Comparison of ENCODE assay signal across 12 cellular contexts in genomic region chr2:157901325-157901724, GRCh38. TPM values are rescaled to one million over a fixed set of nuclear protein-coding genes. Genes with fewer than 3 reads are reported as not detected.
DNase-seq lines count a peak whose midpoint lies in the region; ATAC-seq and TF ChIP-seq lines count a peak whose summit lies in the region.
"Had no signal": no experiment of that assay in that cellular context is flagged by ENCODE, and none has a peak within 500 bp of the region (broad histone marks: within the 10 kb centered on the region; RNA-seq: fewer than 3 reads in every experiment).

No MANE protein-coding gene starts in this region.

- H3K9me2 ChIP-seq in MM.1S (replicated peaks; ENCODE audit: insufficient read depth, low read length): no peaks in the 10 kb centered on the region

- no peaks in the 10 kb centered on the region for H3K36me3 ChIP-seq in MM.1S (replicated peaks; ENCODE audit: insufficient read depth, low read length)

- no peak for ATAC-seq in HG03097 (IDR thresholded peaks at IDR 0.05; ENCODE audit: low FRiP score, unreplicated experiment)

- TF ChIP-seq CTCF in MM.1S (IDR thresholded peaks at IDR 0.05; ENCODE audit: low read length): peak; percentile 44
- TF ChIP-seq CTCF in cardiac fibroblast (IDR thresholded peaks at IDR 0.05; ENCODE audit: low read depth, low read length): peak; percentile 28
- peak; percentile 47 for TF ChIP-seq CTCF in retinal pigment epithelial cell (conservative IDR thresholded peaks at IDR 0.05; ENCODE audit: low read depth, low read length)

- peak overlapping the region; percentile 99 for H3K27ac Mint-ChIP-seq in activated naive CD4-positive, alpha-beta T cell treated with anti-CD3 and anti-CD28 coated beads for 36 hours

- no peaks in the 10 kb centered on the region for H3K27me3 Mint-ChIP-seq in activated naive CD4-positive, alpha-beta T cell treated with anti-CD3 and anti-CD28 coated beads for 36 hours (ENCODE audit: low read depth)

- peaks cover 54% of the 10 kb centered on the region for H3K4me1 Mint-ChIP-seq in activated naive CD4-positive, alpha-beta T cell treated with anti-CD3 and anti-CD28 coated beads for 36 hours (ENCODE audit: low read depth)

- H3K27ac ChIP-seq in MM.1S (ENCODE audit: low read length): no peak overlapping the region
- H3K27ac ChIP-seq: SK-N-MC had no signal

- DNase-seq in activated naive CD4-positive, alpha-beta T cell treated with anti-CD3 and anti-CD28 coated beads for 36 hours: peak; percentile 50
- DNase-seq in activated naive CD4-positive, alpha-beta T cell treated with anti-CD3 and anti-CD28 coated beads, Interleukin-2, amount 50 U/mL, for 16 hours: no peak
- DNase-seq in MM.1S (no peak), cardiac fibroblast (ENCODE audit: low read depth in 2 of 2) (no peak), retinal pigment epithelial cell (ENCODE audit: low read depth) (no peak), Ammon's horn (ENCODE audit: low spot score) (no peak), RPMI8226 (no peak)
- DNase-seq: C1 segment of cervical spinal cord, cerebellar nuclear complex, glutamatergic neuron had no signal

- H3K27me3 ChIP-seq in MM.1S (replicated peaks; ENCODE audit: insufficient read depth, low read length): no peaks in the 10 kb centered on the region

- no peaks in the 10 kb centered on the region for H3K79me2 ChIP-seq in MM.1S (ENCODE audit: low read length)

- H3K4me3 Mint-ChIP-seq in activated naive CD4-positive, alpha-beta T cell treated with anti-CD3 and anti-CD28 coated beads for 36 hours: no peak overlapping the region

- H2AFZ ChIP-seq in MM.1S (ENCODE audit: low read length): no peak overlapping the region

- no peaks in the 10 kb centered on the region for H3K36me3 Mint-ChIP-seq in activated naive CD4-positive, alpha-beta T cell treated with anti-CD3 and anti-CD28 coated beads for 36 hours (ENCODE audit: low read depth)

- H3K4me1 ChIP-seq in MM.1S (ENCODE audit: low read length): peaks cover 23% of the 10 kb centered on the region

- CTCF ChIA-PET in activated naive CD4-positive, alpha-beta T cell treated with anti-CD3 and anti-CD28 coated beads for 36 hours (lab: Charles Lee): interaction anchor here (0.7 to 2.3 kb wide), 6 partner anchors 9 to 120 kb away, joined by 3 to 9 read pairs (median 3); partner anchors contain the start of gene ACVR1

- intact Hi-C loops in activated naive CD4-positive, alpha-beta T cell treated with anti-CD3 and anti-CD28 coated beads for 36 hours (cut with micrococcal nuclease): loop anchor here (1.0 kb wide), 1 partner anchor 109 kb away; no protein-coding TSS in a partner anchor

- H3K9me3 Mint-ChIP-seq in activated naive CD4-positive, alpha-beta T cell treated with anti-CD3 and anti-CD28 coated beads for 36 hours: no peaks in the 10 kb centered on the region

- H3F3A ChIP-seq in MM.1S (ENCODE audit: insufficient read depth, low read length): peaks cover 29% of the 10 kb centered on the region

- no peak overlapping the region for H3K9ac ChIP-seq in MM.1S (ENCODE audit: low read length)

- no peaks in the 10 kb centered on the region for H4K20me1 ChIP-seq in MM.1S (ENCODE audit: insufficient read depth, low read length)

- no peak overlapping the region for H3K4me2 ChIP-seq in MM.1S (ENCODE audit: low read depth, low read length)

- H3K9me3 ChIP-seq in MM.1S (replicated peaks; ENCODE audit: insufficient read depth, low read length): no peaks in the 10 kb centered on the region

- H3K4me3 ChIP-seq in MM.1S (ENCODE audit: low read length) (no peak overlapping the region), cardiac fibroblast (replicated peaks in 1 of 2; ENCODE audit: low read depth in 2 of 2, low read length in 2 of 2) (no peak overlapping the region), retinal pigment epithelial cell (ENCODE audit: low read length) (no peak overlapping the region)
- H3K4me3 ChIP-seq: SK-N-MC had no signal

RNA-seq across cellular contexts. Expression of gene ACVR1, which starts 25.2 kb away (rescaled TPM):
- 10 to 100 TPM; 19.0 to 20.8 TPM for total RNA-seq in activated naive CD4-positive, alpha-beta T cell treated with anti-CD3 and anti-CD28 coated beads for 36 hours
